In genomic region chr20:55830124-55830828, GRCh38 we compare ENCODE assay signal across 26 cellular contexts.
DNase-seq lines count a peak whose midpoint lies in the region; ATAC-seq, FAIRE-seq and TF ChIP-seq lines count a peak whose summit lies in the region.
"Had no signal": no experiment of that assay in that cellular context is flagged by ENCODE, and none has a peak within 500 bp of the region (broad histone marks: within the 10 kb centered on the region; RNA-seq: fewer than 3 reads in every experiment).

No MANE protein-coding gene starts in this region.

- H4K20me1 ChIP-seq in OCI-LY3 (ENCODE audit: insufficient read depth, low read length): no peaks in the 10 kb centered on the region
- H4K20me1 ChIP-seq: BLaER1 treated with 17β-estradiol and CSF1 and Interleukin-3, amounts not matched to agents 10 nM and 100 nM had no signal

- DNase-seq in HTR-8/SVneo (ENCODE audit: insufficient read length, low spot score) (no peak), left kidney (ENCODE audit: low read depth, low spot score) (peak; percentile 32), mucosa of descending colon (no peak), T-helper 1 cell (no peak)
- DNase-seq in effector CD4-positive, alpha-beta T cell: no peak
- DNase-seq in stimulated activated CD4-positive, alpha-beta T cell treated with anti-CD3 and anti-CD28 coated beads, Interleukin-4, amount 100 ng/mL, for 1 hour: no peak
- DNase-seq: 8988T; ACHN; AML-193; BE2C; CD4-positive, alpha-beta T cell; CD8-positive, alpha-beta memory T cell; DMS 273 treated with DMSO at 0.1 percent for 48 hours; DMS79; EL; GDM1; GM23248; H7; HCEC 1CT had no signal

- H3K4me3 ChIP-seq in OCI-LY3 (ENCODE audit: low read length) (no peak overlapping the region), mucosa of descending colon (no peak overlapping the region)
- H3K4me3 ChIP-seq: A549; BLaER1 treated with 17β-estradiol and CSF1 and Interleukin-3, amounts not matched to agents 10 nM and 100 nM; GM12878; GM23248 had no signal

- 0 out of 2 replicates have a peak overlapping the region, but pooled peaks have one; percentile 6 for H2AFZ ChIP-seq in OCI-LY3 (ENCODE audit: low read depth, low read length)
- H2AFZ ChIP-seq: GM23248 had no signal

- no peaks in the 10 kb centered on the region for H3K27me3 ChIP-seq in OCI-LY3 (ENCODE audit: low read depth, low read length)
- H3K27me3 ChIP-seq: BE2C; BLaER1 treated with 17β-estradiol and CSF1 and Interleukin-3, amounts not matched to agents 10 nM and 100 nM had no signal

- H3K9ac ChIP-seq in OCI-LY3 (ENCODE audit: low read length): no peak overlapping the region
- H3K9ac ChIP-seq: BLaER1 treated with 17β-estradiol and CSF1 and Interleukin-3, amounts not matched to agents 10 nM and 100 nM; GM23248 had no signal

- H3K27ac ChIP-seq in OCI-LY3 (ENCODE audit: low read length): no peak overlapping the region
- H3K27ac ChIP-seq: A549; BLaER1 treated with 17β-estradiol and CSF1 and Interleukin-3, amounts not matched to agents 10 nM and 100 nM; GM23248 had no signal

- H3K9me3 ChIP-seq in OCI-LY3 (ENCODE audit: insufficient read depth, low read length) (no peaks in the 10 kb centered on the region), mucosa of descending colon (no peaks in the 10 kb centered on the region)
- H3K9me3 ChIP-seq: A549; BE2C; BLaER1 treated with 17β-estradiol and CSF1 and Interleukin-3, amounts not matched to agents 10 nM and 100 nM had no signal

- H3K4me1 ChIP-seq in OCI-LY3 (ENCODE audit: low read length) (no peaks in the 10 kb centered on the region), mucosa of descending colon (ENCODE audit: low read depth) (no peaks in the 10 kb centered on the region)
- H3K4me1 ChIP-seq: A549; BE2C; BLaER1 treated with 17β-estradiol and CSF1 and Interleukin-3, amounts not matched to agents 10 nM and 100 nM had no signal

- H3K4me2 ChIP-seq in OCI-LY3 (ENCODE audit: low read length): no peak overlapping the region
- H3K4me2 ChIP-seq: A549; BLaER1 treated with 17β-estradiol and CSF1 and Interleukin-3, amounts not matched to agents 10 nM and 100 nM had no signal

- ATAC-seq in mucosa of descending colon: peak; percentile 52
- ATAC-seq: A549, GM12878 had no signal

- intact Hi-C loops in mucosa of descending colon (cut with DNase I, micrococcal nuclease): no loop called here

- TF ChIP-seq CTCF in OCI-LY3 (IDR thresholded peaks at IDR 0.05; ENCODE audit: low read depth, low read length) (no peak), mucosa of descending colon (IDR thresholded peaks at IDR 0.05) (no peak)

- no peaks in the 10 kb centered on the region for H3K79me2 ChIP-seq in OCI-LY3 (ENCODE audit: low read length)

- FAIRE-seq in HTR-8/SVneo (lab: Jason Lieb, UNC): peak; percentile 76
- FAIRE-seq: A549, D721Med, GM12878, GM19239, H1 had no signal

- H3K36me3 ChIP-seq in OCI-LY3 (replicated peaks; ENCODE audit: low read depth, low read length): no peaks in the 10 kb centered on the region
- H3K36me3 ChIP-seq in mucosa of descending colon (ENCODE audit: low read depth): no peaks in the 10 kb centered on the region
- H3K36me3 ChIP-seq: BE2C; BLaER1 treated with 17β-estradiol and CSF1 and Interleukin-3, amounts not matched to agents 10 nM and 100 nM had no signal
